8 cellular contexts compared by ENCODE assay signal in genomic region chr6:96923871-96924493, GRCh38. TPM values are rescaled to one million over a fixed set of nuclear protein-coding genes. Genes with fewer than 3 reads are reported as not detected.
DNase-seq lines count a peak whose midpoint lies in the region; ATAC-seq and TF ChIP-seq lines count a peak whose summit lies in the region.

No MANE protein-coding gene starts in this region.

- no peak for TF ChIP-seq CTCF in esophagus squamous epithelium (IDR thresholded peaks at IDR 0.05)
- no peak for TF ChIP-seq CTCF in omental fat pad (IDR thresholded peaks at IDR 0.05)

- H3K9me3 ChIP-seq in SJCRH30 (replicated peaks) (no peaks in the 10 kb centered on the region), esophagus squamous epithelium (no peaks in the 10 kb centered on the region)

- H3K4me3 ChIP-seq in SJCRH30 (peak overlapping the region; percentile 72), esophagus squamous epithelium (peak overlapping the region; percentile 40 to 81 (median 57))

- H3K27ac ChIP-seq in SJCRH30 (no peak overlapping the region), esophagus squamous epithelium (peak overlapping the region; percentile 63 to 84 (median 72))

- intact Hi-C loops in esophagus squamous epithelium (cut with DNase I) = no loop called here

- H3K27me3 ChIP-seq in SJCRH30 = no peaks in the 10 kb centered on the region; the same call in 1 of the 2 replicates
- H3K27me3 ChIP-seq in esophagus squamous epithelium = peaks cover 0 to 1% (median 0%) of the 10 kb centered on the region in 4 donors

- WGBS in esophagus squamous epithelium, 2 donors = 10 to 21% methylated on average over 6 to 8 of the region's 34 CpGs

- DNase-seq in Caki2 (ENCODE audit: low read depth) (peak; percentile 64), SJCRH30 (no peak), esophagus squamous epithelium (lab: John Stamatoyannopoulos, UW) (no peak), omental fat pad (ENCODE audit: low spot score) (no peak), 8988T (no peak), NCI-H1048 (lab: John Stamatoyannopoulos, UW) (no peak)

- H3K4me1 ChIP-seq in SJCRH30 (no peaks in the 10 kb centered on the region), esophagus squamous epithelium (peaks cover 0 to 12% (median 4%) of the 10 kb centered on the region in 3 donors)

- H3K36me3 ChIP-seq in SJCRH30 (no peaks in the 10 kb centered on the region), esophagus squamous epithelium (no peaks in the 10 kb centered on the region)

- in situ Hi-C loops in Caki2 (cut with HindIII; ENCODE audit: low pct_unique_long_range_greater_than_20kb, low sequenced_read_pairs) = no loop called here
- in situ Hi-C loops in GM18951 (cut with MboI; ENCODE audit: low sequenced_read_pairs, unreplicated experiment) = loop anchor here (10.0 kb wide), 1 partner anchor 131 kb away; no protein-coding TSS in a partner anchor

- TF ChIP-seq POLR2A in GM18951 (IDR thresholded peaks at IDR 0.05; ENCODE audit: extremely low read depth, insufficient read depth, insufficient read length) (peak; percentile 71), esophagus squamous epithelium (IDR thresholded peaks at IDR 0.05) (no peak)

- ATAC-seq in HG03108 (IDR thresholded peaks at IDR 0.05; ENCODE audit: unreplicated experiment) = peak; percentile 81
- ATAC-seq in omental fat pad (ENCODE audit: low FRiP score) = peak; percentile 46

RNA-seq across cellular contexts. Expression of gene KLHL32, which starts 0.5 kb away (rescaled TPM):
- 0.24 and 0.29 TPM in 2 replicates for total RNA-seq in Caki2 (2014; rRNA removed; shearing (Covaris generic); ENCODE audit: low replicate concordance)
- total RNA-seq in SJCRH30 (2014; rRNA removed; shearing (Covaris generic)) = 0.30 TPM in 1 of 2 replicates, not detected in the other
- not detected for total RNA-seq in esophagus squamous epithelium
- total RNA-seq in omental fat pad = 1 to 10 TPM in 1 of 4 donors, under 1 TPM in 2, not detected in 1; 0.16 to 1.1 (median 0.25) TPM

RNA-seq across cellular contexts. Expression of gene NDUFAF4, which starts 26.3 kb away (rescaled TPM):
- 15.4 and 73.4 TPM in 2 replicates for total RNA-seq in Caki2 (2014; rRNA removed; shearing (Covaris generic); ENCODE audit: low replicate concordance)
- 49.4 and 69.7 TPM in 2 replicates for total RNA-seq in SJCRH30 (2014; rRNA removed; shearing (Covaris generic))
- 10 to 100 TPM; 21.8 to 29.6 (median 25.3) TPM for total RNA-seq in esophagus squamous epithelium
- 10 to 100 TPM in 3 of 4 donors, 1 to 10 TPM in 1; 9.6 to 40.6 (median 32.1) TPM for total RNA-seq in omental fat pad
